Comparison of ENCODE assay signal across 23 cellular contexts in the genomic region with DNA sequence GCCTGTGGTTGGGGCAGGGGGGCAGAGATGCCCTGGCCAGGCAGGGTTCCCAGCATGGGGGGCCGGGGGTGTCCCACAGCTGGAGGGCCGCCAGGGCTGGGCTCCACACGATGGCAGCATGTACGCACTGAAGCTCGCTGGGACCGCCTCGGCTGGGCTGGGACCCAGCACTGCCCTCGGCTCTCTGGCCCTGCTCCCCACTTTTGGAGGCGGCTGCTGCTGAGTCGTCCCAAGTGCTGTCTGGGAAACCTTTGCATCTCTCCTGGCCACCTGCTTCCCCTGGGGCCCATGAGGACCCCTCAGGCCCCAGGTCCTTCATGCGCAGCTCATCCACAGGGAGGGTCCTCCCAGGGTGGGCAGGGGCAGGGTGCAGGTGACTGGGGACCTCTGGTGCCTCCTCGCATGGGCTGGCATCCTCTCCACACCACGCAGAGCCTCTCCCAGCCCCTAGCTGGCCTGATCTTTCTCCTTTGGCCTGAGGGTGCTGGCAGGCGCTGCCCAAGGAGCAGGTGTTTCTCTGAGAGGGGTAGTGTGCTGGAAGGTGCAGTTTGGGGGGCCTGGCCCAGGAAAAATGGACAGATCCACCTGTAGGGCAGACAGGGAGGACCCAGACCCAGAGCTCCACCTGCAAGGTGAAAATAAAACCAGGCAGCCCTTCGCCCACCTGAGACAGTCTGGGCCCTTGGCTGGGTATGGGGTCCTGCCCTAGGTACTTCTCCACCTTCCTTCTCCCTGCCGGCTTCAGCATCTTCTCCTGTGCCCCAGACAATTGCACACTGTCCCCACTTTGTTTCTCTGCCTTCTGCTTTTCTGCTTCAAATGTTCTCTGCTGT. TPM values are rescaled to one million over a fixed set of nuclear protein-coding genes. Genes with fewer than 3 reads are reported as not detected.
"Had no signal": no experiment of that assay in that cellular context is flagged by ENCODE, and none has a peak within 500 bp of the region (broad histone marks: within the 10 kb centered on the region; RNA-seq: fewer than 3 reads in every experiment).

No MANE protein-coding gene starts in this region.

- FAIRE-seq: TTC549 had no signal

- H3K36me3 ChIP-seq: brain microvascular endothelial cell, gastrocnemius medialis, heart right ventricle, left lung, thyroid gland, uterus had no signal

- H3K4me1 ChIP-seq: heart right ventricle, left lung, thyroid gland, uterus had no signal

- ATAC-seq: activated CD8-positive, alpha-beta T cell treated with anti-CD3 and anti-CD28 coated beads, Interleukin-2, amount 10 ng/mL, durations not matched to agents 7 days and 5 days; gastrocnemius medialis; left lung; naive thymus-derived CD8-positive, alpha-beta T cell; psoas muscle; sciatic nerve had no signal

- DNase-seq: activated B cell treated with CpG ODN at 0.5 μM for 24 hours; activated CD4-positive, alpha-beta T cell treated with anti-CD3 and anti-CD28 coated beads for 48 hours; activated CD8-positive, alpha-beta memory T cell treated with anti-CD3 and anti-CD28 coated beads, Interleukin-2, amount 50 U/mL, for 4 hours; activated CD8-positive, alpha-beta T cell treated with anti-CD3 and anti-CD28 coated beads, Interleukin-2, amount 10 ng/mL, durations not matched to agents 7 days and 5 days; activated naive CD4-positive, alpha-beta T cell; anterior cingulate cortex; brain microvascular endothelial cell; dermis blood vessel endothelial cell; gastrocnemius medialis; heart right ventricle; mammary epithelial cell; naive thymus-derived CD8-positive, alpha-beta T cell; stimulated activated CD4-positive, alpha-beta T cell treated with anti-CD3 and anti-CD28 coated beads, Interleukin-12 subunit alpha, Interleukin-12 subunit beta, amount 100 ng/mL, for 4 hours; stimulated activated CD4-positive, alpha-beta T cell treated with anti-CD3 and anti-CD28 coated beads, Interleukin-2, amount 100 ng/mL, for 24 hours; T-helper 2 cell; thyroid gland; uterus had no signal

- H3K27me3 ChIP-seq: brain microvascular endothelial cell, left lung, thyroid gland, uterus had no signal

- H3K9me3 ChIP-seq: gastrocnemius medialis, psoas muscle, thyroid gland, uterus had no signal

- H3K27ac ChIP-seq: brain microvascular endothelial cell, gastrocnemius medialis, heart right ventricle, left lung, psoas muscle, thyroid gland, uterus had no signal

- H3K4me3 ChIP-seq: gastrocnemius medialis, heart right ventricle, left lung, psoas muscle, thyroid gland, uterus had no signal

RNA-seq across cellular contexts. Expression of a gene that starts 46.9 kb away (rescaled TPM):
- total RNA-seq: activated B cell treated with CpG ODN at 0.5 μM for 24 hours; activated CD8-positive, alpha-beta T cell treated with anti-CD3 and anti-CD28 coated beads, Interleukin-2, amount 10 ng/mL, durations not matched to agents 7 days and 5 days; dermis blood vessel endothelial cell; epithelial cell of proximal tubule; mammary epithelial cell; naive thymus-derived CD8-positive, alpha-beta T cell; omental fat pad had no signal
- polyA plus RNA-seq: mammary epithelial cell; naive thymus-derived CD8-positive, alpha-beta T cell had no signal

RNA-seq across cellular contexts. Expression of a gene that starts 52.4 kb away (rescaled TPM):
- total RNA-seq: activated B cell treated with CpG ODN at 0.5 μM for 24 hours; activated CD8-positive, alpha-beta T cell treated with anti-CD3 and anti-CD28 coated beads, Interleukin-2, amount 10 ng/mL, durations not matched to agents 7 days and 5 days; naive thymus-derived CD8-positive, alpha-beta T cell had no signal
- polyA plus RNA-seq: naive thymus-derived CD8-positive, alpha-beta T cell had no signal
